In genomic region chr15:64923546-64923945, GRCh38 we compare ENCODE assay signal across 39 cellular contexts.
"Had no signal": no experiment of that assay in that cellular context is flagged by ENCODE, and none has a peak within 500 bp of the region (broad histone marks: within the 10 kb centered on the region; RNA-seq: fewer than 3 reads in every experiment).

No MANE protein-coding gene starts in this region.

- ATAC-seq: activated naive CD4-positive, alpha-beta T cell treated with anti-CD3 and anti-CD28 coated beads, Interleukin-2, amount 50 U/mL, for 72 hours; activated naive CD8-positive, alpha-beta T cell treated with anti-CD3 and anti-CD28 coated beads, Interleukin-2, amount 50 U/mL, for 24 hours; activated T-cell treated with anti-CD3 and anti-CD28 coated beads, Interleukin-2, amount 50 U/mL, for 4 hours; activated T-cell treated with anti-CD3 and anti-CD28 coated beads, Interleukin-2, amount 50 U/mL, for 72 hours; activated T-helper 17 cell treated with anti-CD3 and anti-CD28 coated beads, Interleukin-2, amount 50 U/mL, for 72 hours; body of pancreas had no signal

- H3K27ac ChIP-seq: body of pancreas, brain microvascular endothelial cell, breast epithelium, cardiac muscle cell had no signal

- H3K4me1 Mint-ChIP-seq: activated naive CD4-positive, alpha-beta T cell treated with anti-CD3 and anti-CD28 coated beads, Interleukin-2, amount 50 U/mL, for 24 hours; activated T-helper 17 cell treated with anti-CD3 and anti-CD28 coated beads, Interleukin-2, amount 50 U/mL, for 72 hours; central memory CD8-positive, alpha-beta T cell had no signal

- H3K9me3 ChIP-seq: adrenal gland, ascending aorta, body of pancreas, breast epithelium had no signal

- H3K36me3 ChIP-seq: adrenal gland, brain microvascular endothelial cell, breast epithelium, cardiac muscle cell had no signal

- H3K9me3 Mint-ChIP-seq: activated naive CD4-positive, alpha-beta T cell treated with anti-CD3 and anti-CD28 coated beads for 36 hours; activated naive CD4-positive, alpha-beta T cell treated with anti-CD3 and anti-CD28 coated beads, Interleukin-2, amount 10 ng/mL, durations not matched to agents 7 days and 5 days; activated naive CD4-positive, alpha-beta T cell treated with anti-CD3 and anti-CD28 coated beads, Interleukin-2, amount 50 U/mL, for 24 hours; activated naive CD4-positive, alpha-beta T cell treated with anti-CD3 and anti-CD28 coated beads, Interleukin-2, amount 50 U/mL, for 72 hours; activated naive CD8-positive, alpha-beta T cell treated with anti-CD3 and anti-CD28 coated beads for 36 hours; activated naive CD8-positive, alpha-beta T cell treated with anti-CD3 and anti-CD28 coated beads, Interleukin-2, amount 10 ng/mL, durations not matched to agents 7 days and 5 days; activated naive CD8-positive, alpha-beta T cell treated with anti-CD3 and anti-CD28 coated beads, Interleukin-2, amount 50 U/mL, for 24 hours; activated T-cell treated with anti-CD3 and anti-CD28 coated beads, Interleukin-2, amount 50 U/mL, for 24 hours; activated T-cell treated with anti-CD3 and anti-CD28 coated beads, Interleukin-2, amount 50 U/mL, for 4 hours; activated T-cell treated with anti-CD3 and anti-CD28 coated beads, Interleukin-2, amount 50 U/mL, for 72 hours; activated T-helper 1 cell treated with anti-CD3 and anti-CD28 coated beads, Interleukin-12 subunit alpha, Interleukin-12 subunit beta, Interleukin-2, Interleukin-4 antibody, amounts not matched to agents 30 ng/mL and 10 ng/mL and 1 ng/mL, durations not matched to agents 14 hours and 24 hours and 36 hours; activated T-helper 17 cell treated with anti-CD3 and anti-CD28 coated beads, Interleukin-2, amount 50 U/mL, for 72 hours; activated T-helper 2 cell treated with anti-CD3 and anti-CD28 coated beads, Interferon-gamma antibody, Interleukin-2, Interleukin-4, amounts not matched to agents 10 μg/mL and 5 μg/mL and 100 μg/mL, durations not matched to agents 14 hours and 24 hours and 36 hours; central memory CD8-positive, alpha-beta T cell had no signal

- H3K36me3 Mint-ChIP-seq: activated naive CD4-positive, alpha-beta T cell treated with anti-CD3 and anti-CD28 coated beads, Interleukin-2, amount 50 U/mL, for 72 hours; activated naive CD8-positive, alpha-beta T cell treated with anti-CD3 and anti-CD28 coated beads for 36 hours; activated naive CD8-positive, alpha-beta T cell treated with anti-CD3 and anti-CD28 coated beads, Interleukin-2, amount 10 ng/mL, durations not matched to agents 7 days and 5 days had no signal

- H3K4me3 Mint-ChIP-seq: activated naive CD4-positive, alpha-beta T cell treated with anti-CD3 and anti-CD28 coated beads for 36 hours; activated naive CD4-positive, alpha-beta T cell treated with anti-CD3 and anti-CD28 coated beads, Interleukin-2, amount 10 ng/mL, durations not matched to agents 7 days and 5 days; activated naive CD4-positive, alpha-beta T cell treated with anti-CD3 and anti-CD28 coated beads, Interleukin-2, amount 50 U/mL, for 24 hours; activated naive CD8-positive, alpha-beta T cell; activated naive CD8-positive, alpha-beta T cell treated with anti-CD3 and anti-CD28 coated beads for 36 hours; activated naive CD8-positive, alpha-beta T cell treated with anti-CD3 and anti-CD28 coated beads, Interleukin-2, amount 10 ng/mL, durations not matched to agents 7 days and 5 days; activated naive CD8-positive, alpha-beta T cell treated with anti-CD3 and anti-CD28 coated beads, Interleukin-2, amount 50 U/mL, for 24 hours; activated T-cell treated with anti-CD3 and anti-CD28 coated beads, Interleukin-2, amount 50 U/mL, for 24 hours; activated T-cell treated with anti-CD3 and anti-CD28 coated beads, Interleukin-2, amount 50 U/mL, for 4 hours; activated T-cell treated with anti-CD3 and anti-CD28 coated beads, Interleukin-2, amount 50 U/mL, for 72 hours; activated T-helper 1 cell treated with anti-CD3 and anti-CD28 coated beads, Interleukin-12 subunit alpha, Interleukin-12 subunit beta, Interleukin-2, Interleukin-4 antibody, amounts not matched to agents 30 ng/mL and 10 ng/mL and 1 ng/mL, durations not matched to agents 14 hours and 24 hours and 36 hours; activated T-helper 17 cell treated with anti-CD3 and anti-CD28 coated beads, Interleukin-2, amount 50 U/mL, for 72 hours; brain; central memory CD8-positive, alpha-beta T cell had no signal

- H3K4me1 ChIP-seq: adrenal gland, body of pancreas, breast epithelium had no signal

- H3K27ac Mint-ChIP-seq: activated naive CD4-positive, alpha-beta T cell treated with anti-CD3 and anti-CD28 coated beads for 36 hours; activated naive CD4-positive, alpha-beta T cell treated with anti-CD3 and anti-CD28 coated beads, Interleukin-2, amount 10 ng/mL, durations not matched to agents 7 days and 5 days; activated naive CD4-positive, alpha-beta T cell treated with anti-CD3 and anti-CD28 coated beads, Interleukin-2, amount 50 U/mL, for 24 hours; activated naive CD4-positive, alpha-beta T cell treated with anti-CD3 and anti-CD28 coated beads, Interleukin-2, amount 50 U/mL, for 72 hours; activated naive CD8-positive, alpha-beta T cell; activated naive CD8-positive, alpha-beta T cell treated with anti-CD3 and anti-CD28 coated beads for 36 hours; activated naive CD8-positive, alpha-beta T cell treated with anti-CD3 and anti-CD28 coated beads, Interleukin-2, amount 10 ng/mL, durations not matched to agents 7 days and 5 days; activated naive CD8-positive, alpha-beta T cell treated with anti-CD3 and anti-CD28 coated beads, Interleukin-2, amount 50 U/mL, for 24 hours; activated T-cell treated with anti-CD3 and anti-CD28 coated beads, Interleukin-2, amount 50 U/mL, for 24 hours; activated T-cell treated with anti-CD3 and anti-CD28 coated beads, Interleukin-2, amount 50 U/mL, for 72 hours; activated T-helper 1 cell treated with anti-CD3 and anti-CD28 coated beads, Interleukin-12 subunit alpha, Interleukin-12 subunit beta, Interleukin-2, Interleukin-4 antibody, amounts not matched to agents 30 ng/mL and 10 ng/mL and 1 ng/mL, durations not matched to agents 14 hours and 24 hours and 36 hours; activated T-helper 17 cell treated with anti-CD3 and anti-CD28 coated beads, Interleukin-2, amount 50 U/mL, for 72 hours; activated T-helper 2 cell treated with anti-CD3 and anti-CD28 coated beads, Interferon-gamma antibody, Interleukin-2, Interleukin-4, amounts not matched to agents 10 μg/mL and 5 μg/mL and 100 μg/mL, durations not matched to agents 14 hours and 24 hours and 36 hours; brain had no signal

- DNase-seq: activated effector memory CD4-positive, alpha-beta T cell treated with anti-CD3 and anti-CD28 coated beads, Interleukin-2, amount 50 U/mL, for 16 hours; activated effector memory CD4-positive, alpha-beta T cell treated with Interleukin-2 at 50 U/mL for 16 hours; activated gamma-delta T cell; activated gamma-delta T cell treated with Interleukin-2 at 50 U/mL for 16 hours; activated naive CD4-positive, alpha-beta T cell; activated naive CD4-positive, alpha-beta T cell treated with anti-CD3 and anti-CD28 coated beads for 36 hours; activated naive CD4-positive, alpha-beta T cell treated with anti-CD3 and anti-CD28 coated beads, Interleukin-2, amount 10 ng/mL, durations not matched to agents 7 days and 5 days; activated naive CD4-positive, alpha-beta T cell treated with anti-CD3 and anti-CD28 coated beads, Interleukin-2, amount 50 U/mL, for 16 hours; activated naive CD4-positive, alpha-beta T cell treated with Interleukin-2 at 50 U/mL for 16 hours; activated naive CD8-positive, alpha-beta T cell treated with anti-CD3 and anti-CD28 coated beads for 36 hours; activated naive CD8-positive, alpha-beta T cell treated with anti-CD3 and anti-CD28 coated beads, Interleukin-2, amount 10 ng/mL, durations not matched to agents 7 days and 5 days; activated naive CD8-positive, alpha-beta T cell treated with anti-CD3 and anti-CD28 coated beads, Interleukin-2, amount 50 U/mL, for 24 hours; activated T-cell treated with anti-CD3 and anti-CD28 coated beads for 4 hours; activated T-cell treated with anti-CD3 and anti-CD28 coated beads, Interleukin-2, amount 50 U/mL, for 1 hour; activated T-cell treated with anti-CD3 and anti-CD28 coated beads, Interleukin-2, amount 50 U/mL, for 24 hours; activated T-cell treated with anti-CD3 and anti-CD28 coated beads, Interleukin-2, amount 50 U/mL, for 4 hours; activated T-cell treated with anti-CD3 and anti-CD28 coated beads, Interleukin-2, amount 50 U/mL, for 48 hours; activated T-cell treated with anti-CD3 and anti-CD28 coated beads, Interleukin-2, amount 50 U/mL, for 72 hours; adrenal gland; amniotic stem cell; amygdala; anterior cingulate cortex; aorta; body of pancreas; brain microvascular endothelial cell; caudate nucleus; central memory CD4-positive, alpha-beta T cell; cerebellar nuclear complex had no signal

- H3K27me3 Mint-ChIP-seq: activated naive CD4-positive, alpha-beta T cell treated with anti-CD3 and anti-CD28 coated beads, Interleukin-2, amount 50 U/mL, for 24 hours; activated naive CD8-positive, alpha-beta T cell; activated naive CD8-positive, alpha-beta T cell treated with anti-CD3 and anti-CD28 coated beads for 36 hours; activated naive CD8-positive, alpha-beta T cell treated with anti-CD3 and anti-CD28 coated beads, Interleukin-2, amount 50 U/mL, for 24 hours; activated T-cell treated with anti-CD3 and anti-CD28 coated beads, Interleukin-2, amount 50 U/mL, for 24 hours; activated T-helper 17 cell treated with anti-CD3 and anti-CD28 coated beads, Interleukin-2, amount 50 U/mL, for 72 hours; brain; central memory CD8-positive, alpha-beta T cell had no signal

- H3K4me3 ChIP-seq: adrenal gland, ascending aorta, body of pancreas, breast epithelium, cardiac muscle cell had no signal

- H3K27me3 ChIP-seq: adrenal gland, ascending aorta, body of pancreas, brain microvascular endothelial cell, breast epithelium, cardiac muscle cell had no signal
